36 cellular contexts compared by ENCODE assay signal in genomic region chr10:31055573-31056251, GRCh38.
"Had no signal": no experiment of that assay in that cellular context is flagged by ENCODE, and none has a peak within 500 bp of the region (broad histone marks: within the 10 kb centered on the region; RNA-seq: fewer than 3 reads in every experiment).

No MANE protein-coding gene starts in this region.

- H3K27me3 ChIP-seq: adrenal gland, body of pancreas, brain microvascular endothelial cell, breast epithelium had no signal

- H3K9me3 ChIP-seq: adrenal gland, body of pancreas had no signal

- H3K27me3 Mint-ChIP-seq: activated CD8-positive, alpha-beta T cell treated with anti-CD3 and anti-CD28 coated beads for 36 hours; activated naive CD8-positive, alpha-beta T cell treated with anti-CD3 and anti-CD28 coated beads for 36 hours had no signal

- H3K4me1 Mint-ChIP-seq: activated B cell treated with CpG ODN at 0.5 μM for 24 hours; activated naive CD8-positive, alpha-beta T cell treated with anti-CD3 and anti-CD28 coated beads for 36 hours; activated T-helper 17 cell treated with anti-CD3 and anti-CD28 coated beads, Interleukin-2, amount 50 U/mL, for 72 hours had no signal

- H3K4me3 Mint-ChIP-seq: activated B cell treated with CpG ODN at 0.5 μM for 24 hours; activated CD4-positive, alpha-beta memory T cell treated with anti-CD3 and anti-CD28 coated beads for 36 hours; activated CD8-positive, alpha-beta T cell treated with anti-CD3 and anti-CD28 coated beads for 36 hours; activated naive CD4-positive, alpha-beta T cell treated with anti-CD3 and anti-CD28 coated beads for 36 hours; activated naive CD8-positive, alpha-beta T cell treated with anti-CD3 and anti-CD28 coated beads for 36 hours; activated T-cell treated with anti-CD3 and anti-CD28 coated beads, Interleukin-2, amount 50 U/mL, for 4 hours; activated T-cell treated with anti-CD3 and anti-CD28 coated beads, Interleukin-2, amount 50 U/mL, for 72 hours; activated T-helper 1 cell treated with anti-CD3 and anti-CD28 coated beads, Interleukin-12 subunit alpha, Interleukin-12 subunit beta, Interleukin-2, Interleukin-4 antibody, amounts not matched to agents 30 ng/mL and 10 ng/mL and 1 ng/mL, durations not matched to agents 14 hours and 24 hours and 36 hours; activated T-helper 17 cell treated with anti-CD3 and anti-CD28 coated beads, Interleukin-2, amount 50 U/mL, for 72 hours; T-helper 1 cell treated with Interleukin-12 subunit alpha and Interleukin-12 subunit beta and Interleukin-4 antibody, amounts not matched to agents 30 μg/mL and 1 μg/mL, for 36 hours; T-helper 2 cell treated with Interferon-gamma antibody and Interleukin-4, amounts not matched to agents 5 μg/mL and 100 μg/mL, for 36 hours had no signal

- H3K27ac ChIP-seq: adrenal gland, body of pancreas, brain microvascular endothelial cell, breast epithelium, VCaP had no signal

- FAIRE-seq: astrocyte, TTC549 had no signal

- DNase-seq: activated B cell treated with CpG ODN at 0.5 μM for 24 hours; activated CD4-positive, alpha-beta memory T cell treated with anti-CD3 and anti-CD28 coated beads for 36 hours; activated CD4-positive, alpha-beta T cell treated with anti-CD3 and anti-CD28 coated beads for 4 hours; activated CD4-positive, alpha-beta T cell treated with anti-CD3 and anti-CD28 coated beads, Interleukin-2, amount 50 U/mL, for 1 hour; activated CD4-positive, alpha-beta T cell treated with anti-CD3 and anti-CD28 coated beads, Interleukin-2, amount 50 U/mL, for 4 hours; activated CD4-positive, CD25-positive, alpha-beta regulatory T cell treated with anti-CD3 and anti-CD28 coated beads, Interleukin-2, amount 50 U/mL, for 72 hours; activated CD8-positive, alpha-beta memory T cell treated with anti-CD3 and anti-CD28 coated beads, Interleukin-2, amount 50 U/mL, for 4 hours; activated CD8-positive, alpha-beta T cell treated with anti-CD3 and anti-CD28 coated beads for 36 hours; activated effector memory CD4-positive, alpha-beta T cell treated with anti-CD3 and anti-CD28 coated beads, Interleukin-2, amount 50 U/mL, for 16 hours; activated gamma-delta T cell treated with Interleukin-2 at 50 U/mL for 16 hours; activated naive CD4-positive, alpha-beta T cell; activated naive CD4-positive, alpha-beta T cell treated with anti-CD3 and anti-CD28 coated beads for 36 hours; activated naive CD4-positive, alpha-beta T cell treated with anti-CD3 and anti-CD28 coated beads, Interleukin-2, amount 50 U/mL, for 16 hours; activated naive CD8-positive, alpha-beta T cell treated with anti-CD3 and anti-CD28 coated beads for 36 hours; activated T-cell treated with anti-CD3 and anti-CD28 coated beads for 4 hours; activated T-cell treated with anti-CD3 and anti-CD28 coated beads, Interleukin-2, amount 50 U/mL, for 1 hour; activated T-cell treated with anti-CD3 and anti-CD28 coated beads, Interleukin-2, amount 50 U/mL, for 4 hours; activated T-cell treated with anti-CD3 and anti-CD28 coated beads, Interleukin-2, amount 50 U/mL, for 72 hours; adrenal gland; amniotic stem cell; body of pancreas; brain microvascular endothelial cell; central memory CD4-positive, alpha-beta T cell; SW 1271; T-helper 1 cell; T-helper 2 cell; T-helper 9 cell had no signal

- H3K27ac Mint-ChIP-seq: activated B cell treated with CpG ODN at 0.5 μM for 24 hours; activated CD4-positive, alpha-beta memory T cell treated with anti-CD3 and anti-CD28 coated beads for 36 hours; activated CD8-positive, alpha-beta T cell treated with anti-CD3 and anti-CD28 coated beads for 36 hours; activated naive CD4-positive, alpha-beta T cell treated with anti-CD3 and anti-CD28 coated beads for 36 hours; activated naive CD4-positive, alpha-beta T cell treated with anti-CD3 and anti-CD28 coated beads, Interleukin-2, amount 50 U/mL, for 72 hours; activated naive CD8-positive, alpha-beta T cell treated with anti-CD3 and anti-CD28 coated beads for 36 hours; activated T-cell treated with anti-CD3 and anti-CD28 coated beads, Interleukin-2, amount 50 U/mL, for 72 hours; activated T-helper 1 cell treated with anti-CD3 and anti-CD28 coated beads, Interleukin-12 subunit alpha, Interleukin-12 subunit beta, Interleukin-2, Interleukin-4 antibody, amounts not matched to agents 30 ng/mL and 10 ng/mL and 1 ng/mL, durations not matched to agents 14 hours and 24 hours and 36 hours; activated T-helper 17 cell treated with anti-CD3 and anti-CD28 coated beads, Interleukin-2, amount 50 U/mL, for 72 hours; T-helper 1 cell treated with Interleukin-12 subunit alpha and Interleukin-12 subunit beta and Interleukin-4 antibody, amounts not matched to agents 30 μg/mL and 1 μg/mL, for 36 hours; T-helper 2 cell treated with Interferon-gamma antibody and Interleukin-4, amounts not matched to agents 5 μg/mL and 100 μg/mL, for 36 hours had no signal

- H3K36me3 Mint-ChIP-seq: activated CD4-positive, alpha-beta memory T cell treated with anti-CD3 and anti-CD28 coated beads for 36 hours; activated naive CD4-positive, alpha-beta T cell treated with anti-CD3 and anti-CD28 coated beads, Interleukin-2, amount 50 U/mL, for 72 hours; activated naive CD8-positive, alpha-beta T cell treated with anti-CD3 and anti-CD28 coated beads for 36 hours had no signal

- H3K4me3 ChIP-seq: adrenal gland, body of pancreas, breast epithelium had no signal

- H3K36me3 ChIP-seq: adrenal gland, brain microvascular endothelial cell, breast epithelium had no signal

- H3K9me3 Mint-ChIP-seq: activated naive CD8-positive, alpha-beta T cell treated with anti-CD3 and anti-CD28 coated beads for 36 hours; activated T-helper 17 cell treated with anti-CD3 and anti-CD28 coated beads, Interleukin-2, amount 50 U/mL, for 72 hours; T-helper 1 cell treated with Interleukin-12 subunit alpha and Interleukin-12 subunit beta and Interleukin-4 antibody, amounts not matched to agents 30 μg/mL and 1 μg/mL, for 36 hours had no signal

- H3K4me1 ChIP-seq: adrenal gland, body of pancreas, breast epithelium had no signal
